Comparison of ENCODE assay signal across 16 cellular contexts in genomic region chr10:34294137-34294536, GRCh38.
DNase-seq lines count a peak whose midpoint lies in the region; ATAC-seq and TF ChIP-seq lines count a peak whose summit lies in the region.
"Had no signal": no experiment of that assay in that cellular context is flagged by ENCODE, and none has a peak within 500 bp of the region (broad histone marks: within the 10 kb centered on the region; RNA-seq: fewer than 3 reads in every experiment).

No MANE protein-coding gene starts in this region.

- H3K9ac ChIP-seq in HUES64 (ENCODE audit: low read depth, low read length), result no peak overlapping the region

- peaks cover 35% of the 10 kb centered on the region for H3K27me3 Mint-ChIP-seq in activated T-helper 17 cell treated with anti-CD3 and anti-CD28 coated beads, Interleukin-2, amount 50 U/mL, for 72 hours
- H3K27me3 Mint-ChIP-seq in mesothelial cell of epicardium (ENCODE audit: low read depth), result no peaks in the 10 kb centered on the region
- no peaks in the 10 kb centered on the region for H3K27me3 Mint-ChIP-seq in activated CD8-positive, alpha-beta memory T cell treated with anti-CD3 and anti-CD28 coated beads, Interleukin-2, amount 10 ng/mL, durations not matched to agents 7 days and 5 days

- no peaks in the 10 kb centered on the region for H3K36me3 Mint-ChIP-seq in activated T-helper 17 cell treated with anti-CD3 and anti-CD28 coated beads, Interleukin-2, amount 50 U/mL, for 72 hours (ENCODE audit: low read depth)
- H3K36me3 Mint-ChIP-seq in mesothelial cell of epicardium, result peaks cover 2% of the 10 kb centered on the region
- H3K36me3 Mint-ChIP-seq in activated CD8-positive, alpha-beta memory T cell treated with anti-CD3 and anti-CD28 coated beads, Interleukin-2, amount 10 ng/mL, durations not matched to agents 7 days and 5 days, result no peaks in the 10 kb centered on the region
- H3K36me3 Mint-ChIP-seq: CD14-positive monocyte had no signal

- DNase-seq in DMS153 (lab: John Stamatoyannopoulos, UW), result peak; percentile 48
- no peak for DNase-seq in DMS153 treated with DMSO at 0.1 percent for 48 hours (lab: John Stamatoyannopoulos, UW; ENCODE audit: unreplicated experiment)
- no peak for DNase-seq in mesothelial cell of epicardium (ENCODE audit: low spot score in 2 of 2, unreplicated experiment in 2 of 2)
- DNase-seq in activated CD8-positive, alpha-beta memory T cell treated with anti-CD3 and anti-CD28 coated beads, Interleukin-2, amount 10 ng/mL, durations not matched to agents 7 days and 5 days, result no peak
- DNase-seq in sciatic nerve (ENCODE audit: low spot score), result no peak
- DNase-seq: AML-193, DND-41, H7, NCI-H1694, Peyer's patch had no signal

- intact Hi-C loops in sciatic nerve (cut with DNase I), result no loop called here

- no peaks in the 10 kb centered on the region for H3K36me3 ChIP-seq in HUES64 (ENCODE audit: insufficient read depth, low read length)
- H3K36me3 ChIP-seq: Peyer's patch had no signal

- H3K4me1 ChIP-seq in HUES64 (ENCODE audit: insufficient read depth, low read length), result peaks cover 19% of the 10 kb centered on the region

- H3K4me3 ChIP-seq in HUES64 (ENCODE audit: low read length), result no peak overlapping the region
- H3K4me3 ChIP-seq: K562, Peyer's patch had no signal

- WGBS in HUES64, result 81% methylated on average over 3 of the region's 5 CpGs

- H3K4me1 Mint-ChIP-seq in activated T-helper 17 cell treated with anti-CD3 and anti-CD28 coated beads, Interleukin-2, amount 50 U/mL, for 72 hours, result peaks cover 6% of the 10 kb centered on the region
- H3K4me1 Mint-ChIP-seq in mesothelial cell of epicardium, result peaks cover 31% of the 10 kb centered on the region
- no peaks in the 10 kb centered on the region for H3K4me1 Mint-ChIP-seq in activated CD8-positive, alpha-beta memory T cell treated with anti-CD3 and anti-CD28 coated beads, Interleukin-2, amount 10 ng/mL, durations not matched to agents 7 days and 5 days
- H3K4me1 Mint-ChIP-seq: CD14-positive monocyte had no signal

- CTCF ChIA-PET in activated CD8-positive, alpha-beta memory T cell treated with anti-CD3 and anti-CD28 coated beads, Interleukin-2, amount 10 ng/mL, durations not matched to agents 7 days and 5 days (lab: Charles Lee), result no interaction called here

- TF ChIP-seq CTCF in mesothelial cell of epicardium (IDR thresholded peaks at IDR 0.05; ENCODE audit: unreplicated experiment), result no peak

- H3K27ac ChIP-seq in HUES64 (ENCODE audit: low read depth, low read length), result peak overlapping the region; percentile 17; the same call in 1 of the 2 replicates
- H3K27ac ChIP-seq: 22Rv1 had no signal

- H3K27ac Mint-ChIP-seq in activated T-helper 17 cell treated with anti-CD3 and anti-CD28 coated beads, Interleukin-2, amount 50 U/mL, for 72 hours, result no peak overlapping the region
- peak overlapping the region; percentile 6 for H3K27ac Mint-ChIP-seq in mesothelial cell of epicardium
- H3K27ac Mint-ChIP-seq in activated CD8-positive, alpha-beta memory T cell treated with anti-CD3 and anti-CD28 coated beads, Interleukin-2, amount 10 ng/mL, durations not matched to agents 7 days and 5 days, result no peak overlapping the region
- H3K27ac Mint-ChIP-seq: CD14-positive monocyte had no signal

- H3K9me3 Mint-ChIP-seq in activated T-helper 17 cell treated with anti-CD3 and anti-CD28 coated beads, Interleukin-2, amount 50 U/mL, for 72 hours, result no peaks in the 10 kb centered on the region
- no peaks in the 10 kb centered on the region for H3K9me3 Mint-ChIP-seq in mesothelial cell of epicardium
- H3K9me3 Mint-ChIP-seq in activated CD8-positive, alpha-beta memory T cell treated with anti-CD3 and anti-CD28 coated beads, Interleukin-2, amount 10 ng/mL, durations not matched to agents 7 days and 5 days (ENCODE audit: low read depth), result no peaks in the 10 kb centered on the region

- no peak overlapping the region for H3K4me3 Mint-ChIP-seq in activated T-helper 17 cell treated with anti-CD3 and anti-CD28 coated beads, Interleukin-2, amount 50 U/mL, for 72 hours
- H3K4me3 Mint-ChIP-seq in mesothelial cell of epicardium, result no peak overlapping the region
- H3K4me3 Mint-ChIP-seq in activated CD8-positive, alpha-beta memory T cell treated with anti-CD3 and anti-CD28 coated beads, Interleukin-2, amount 10 ng/mL, durations not matched to agents 7 days and 5 days, result no peak overlapping the region
- H3K4me3 Mint-ChIP-seq: CD14-positive monocyte had no signal

- H3K9me3 ChIP-seq in HUES64 (ENCODE audit: insufficient read depth, low read depth, low read length), result no peaks in the 10 kb centered on the region
- H3K9me3 ChIP-seq: Peyer's patch had no signal

- H3K27me3 ChIP-seq in HUES64 (ENCODE audit: insufficient read depth, low read length), result no peaks in the 10 kb centered on the region
- H3K27me3 ChIP-seq: Peyer's patch had no signal

- ATAC-seq in activated T-helper 17 cell treated with anti-CD3 and anti-CD28 coated beads, Interleukin-2, amount 50 U/mL, for 72 hours (replicated peaks), result peak; percentile 51
- ATAC-seq in HG03159 (IDR thresholded peaks at IDR 0.05; ENCODE audit: unreplicated experiment) (no peak), sciatic nerve (no peak)
- ATAC-seq in activated CD8-positive, alpha-beta memory T cell treated with anti-CD3 and anti-CD28 coated beads, Interleukin-2, amount 10 ng/mL, durations not matched to agents 7 days and 5 days, result no peak
- ATAC-seq: K562 had no signal
